Comparison of ENCODE assay signal across 7 cellular contexts in the genomic region with DNA sequence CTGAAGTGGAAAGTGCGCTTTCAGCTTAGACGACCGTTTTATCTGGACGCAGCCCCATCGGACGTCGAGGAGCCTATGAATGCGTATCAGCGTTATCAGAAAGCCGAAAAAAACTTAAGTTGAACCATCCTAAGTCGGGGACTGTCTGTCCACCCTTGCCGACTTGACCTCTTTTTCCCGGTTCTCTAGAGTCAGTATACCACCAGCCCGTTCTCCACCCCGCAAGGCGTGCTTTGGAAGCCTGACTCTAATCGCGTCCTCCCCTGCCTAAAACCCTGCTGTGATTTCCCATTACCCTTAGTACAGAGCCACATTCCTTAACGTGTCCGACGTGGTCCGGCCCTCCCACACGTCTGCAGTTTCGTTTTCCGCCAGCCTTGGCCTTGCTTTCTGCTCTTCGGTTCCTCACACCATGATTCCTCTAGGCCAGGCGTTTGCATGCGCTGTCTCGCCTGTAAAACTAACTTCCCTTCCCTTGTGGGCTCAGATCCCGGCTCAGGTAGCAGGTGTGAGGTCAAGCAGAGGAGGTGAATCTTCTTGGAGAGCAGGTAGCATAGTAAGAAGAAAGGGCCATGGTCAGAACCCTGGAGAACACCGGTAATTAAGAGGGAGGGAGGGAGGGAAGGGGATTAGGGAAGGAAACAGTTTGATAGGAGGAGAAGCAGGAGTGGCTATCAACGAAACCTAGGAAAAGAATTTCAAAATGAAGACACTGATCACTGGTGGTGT. TPM values are rescaled to one million over a fixed set of nuclear protein-coding genes. Genes with fewer than 3 reads are reported as not detected.
DNase-seq lines count a peak whose midpoint lies in the region; TF ChIP-seq lines count a peak whose summit lies in the region.
"Had no signal": no experiment of that assay in that cellular context is flagged by ENCODE, and none has a peak within 500 bp of the region (broad histone marks: within the 10 kb centered on the region; RNA-seq: fewer than 3 reads in every experiment).

No MANE protein-coding gene starts in this region.

- H3K4me1 ChIP-seq in BLaER1, result peaks cover 92% of the 10 kb centered on the region

- peak overlapping the region; percentile 75 for H3K4me3 Mint-ChIP-seq in MCF 10A (ENCODE audit: unreplicated experiment)

- CTCF ChIA-PET in MCF 10A (lab: Yijun Ruan, JAX), result interaction anchor here (0.6 to 2.1 kb wide), 4 partner anchors 10 to 377 kb away, joined by 4 to 8 read pairs (median 6); no protein-coding TSS in a partner anchor

- H3K36me3 ChIP-seq in BLaER1 (peaks cover 36% of the 10 kb centered on the region), neural cell (ENCODE audit: insufficient read depth, low read length) (no peaks in the 10 kb centered on the region)

- H2AFZ ChIP-seq in neural cell (ENCODE audit: low read depth, low read length), result peak overlapping the region; percentile 70

- peak overlapping the region; percentile 91 for H3K4me3 ChIP-seq in BLaER1
- H3K4me3 ChIP-seq in HL-60 (replicated peaks; ENCODE audit: insufficient read depth, low read length), result peak overlapping the region; percentile 97
- H3K4me3 ChIP-seq in neural cell (ENCODE audit: low read length), result peak overlapping the region; percentile 82

- H4K20me1 ChIP-seq in BLaER1 (peaks cover 47% of the 10 kb centered on the region), neural cell (ENCODE audit: insufficient read depth) (no peaks in the 10 kb centered on the region)

- H3K27ac ChIP-seq in BLaER1 (peak overlapping the region; percentile 94), HL-60 (replicated peaks) (peak overlapping the region; percentile 77), neural cell (ENCODE audit: low read length) (peak overlapping the region; percentile 73)

- H3K4me2 ChIP-seq in BLaER1 (peak overlapping the region; percentile 96), neural cell (ENCODE audit: low read length) (peak overlapping the region; percentile 74)

- intact Hi-C loops in MCF 10A (cut with micrococcal nuclease), result loop anchor here (2.0 kb wide), 1 partner anchor 159 kb away; a partner anchor contains a TSS

- TF ChIP-seq CTCF in HL-60 (IDR thresholded peaks at IDR 0.05; ENCODE audit: insufficient read depth, low read length) (no peak), MCF 10A (IDR thresholded peaks at IDR 0.05; ENCODE audit: unreplicated experiment) (no peak), neural cell (IDR thresholded peaks at IDR 0.05; ENCODE audit: poor library complexity, severe bottlenecking) (no peak)

- H3K36me3 Mint-ChIP-seq in MCF 10A (ENCODE audit: insufficient read depth, unreplicated experiment), result peaks cover 24% of the 10 kb centered on the region

- BruUV-seq in MCF 10A (replicated peaks; lab: Mats Ljungman, UMichigan), result TSS peak; percentile 70

- H3K4me1 Mint-ChIP-seq in MCF 10A (ENCODE audit: insufficient read depth, unreplicated experiment), result no peaks in the 10 kb centered on the region

- H3K9me3 ChIP-seq in BLaER1 (no peaks in the 10 kb centered on the region), neural cell (ENCODE audit: low read length) (no peaks in the 10 kb centered on the region)

- no peaks in the 10 kb centered on the region for H3K27me3 Mint-ChIP-seq in MCF 10A (ENCODE audit: insufficient read depth, unreplicated experiment)

- no peak for TF ChIP-seq EP300 in neural cell (conservative IDR thresholded peaks at IDR 0.05; ENCODE audit: poor library complexity, severe bottlenecking)

- DNase-seq in HL-60 (ENCODE audit: low read depth in 1 of 2, low spot score in 1 of 2) (peak in 1 of 2 experiments; percentile 56), MCF 10A (ENCODE audit: unreplicated experiment) (peak; percentile 30), DMS79 (lab: John Stamatoyannopoulos, UW) (no peak), NCI-H128 (lab: John Stamatoyannopoulos, UW; ENCODE audit: unreplicated experiment) (no peak)

- H3K27ac Mint-ChIP-seq in MCF 10A (ENCODE audit: low read depth, unreplicated experiment), result peak overlapping the region; percentile 82

- H3K27me3 ChIP-seq in BLaER1, result no peaks in the 10 kb centered on the region
- no peaks in the 10 kb centered on the region for H3K27me3 ChIP-seq in HL-60 (ENCODE audit: insufficient read depth, poor library complexity, severe bottlenecking)
- H3K27me3 ChIP-seq in neural cell (ENCODE audit: insufficient read depth, low read depth, low read length), result no peaks in the 10 kb centered on the region

- H3K9ac ChIP-seq in BLaER1 (peak overlapping the region; percentile 89), neural cell (ENCODE audit: low read length) (peak overlapping the region; percentile 89)

- no peaks in the 10 kb centered on the region for H3K9me3 Mint-ChIP-seq in MCF 10A (ENCODE audit: unreplicated experiment)

- H3K79me2 ChIP-seq in neural cell (replicated peaks; ENCODE audit: insufficient read depth, low read length), result peaks cover 16% of the 10 kb centered on the region

- no peak for TF ChIP-seq RAD21 in neural cell (conservative IDR thresholded peaks at IDR 0.05)

- H3K9me2 ChIP-seq in neural cell (ENCODE audit: insufficient read depth, low read length), result no peaks in the 10 kb centered on the region

- no peaks in the 10 kb centered on the region for H3F3A ChIP-seq in neural cell (ENCODE audit: insufficient read depth, low read length, poor library complexity, severe bottlenecking)

- POLR2A ChIA-PET in MCF 10A (lab: Yijun Ruan, JAX), result interaction anchor here (0.6 to 1.6 kb wide), 7 partner anchors 55 to 280 kb away, joined by 3 to 6 read pairs (median 4); a partner anchor contains a TSS

TF ChIP-seq in neural cell, 6 proteins besides CTCF, POLR2A, EP300 and RAD21:
- no peak for TF ChIP-seq TAF1 (IDR thresholded peaks at IDR 0.05; ENCODE audit: low read depth)
- TF ChIP-seq MXI1 (conservative IDR thresholded peaks at IDR 0.05; ENCODE audit: poor library complexity, severe bottlenecking), result no peak
- TF ChIP-seq, protein P1, sequence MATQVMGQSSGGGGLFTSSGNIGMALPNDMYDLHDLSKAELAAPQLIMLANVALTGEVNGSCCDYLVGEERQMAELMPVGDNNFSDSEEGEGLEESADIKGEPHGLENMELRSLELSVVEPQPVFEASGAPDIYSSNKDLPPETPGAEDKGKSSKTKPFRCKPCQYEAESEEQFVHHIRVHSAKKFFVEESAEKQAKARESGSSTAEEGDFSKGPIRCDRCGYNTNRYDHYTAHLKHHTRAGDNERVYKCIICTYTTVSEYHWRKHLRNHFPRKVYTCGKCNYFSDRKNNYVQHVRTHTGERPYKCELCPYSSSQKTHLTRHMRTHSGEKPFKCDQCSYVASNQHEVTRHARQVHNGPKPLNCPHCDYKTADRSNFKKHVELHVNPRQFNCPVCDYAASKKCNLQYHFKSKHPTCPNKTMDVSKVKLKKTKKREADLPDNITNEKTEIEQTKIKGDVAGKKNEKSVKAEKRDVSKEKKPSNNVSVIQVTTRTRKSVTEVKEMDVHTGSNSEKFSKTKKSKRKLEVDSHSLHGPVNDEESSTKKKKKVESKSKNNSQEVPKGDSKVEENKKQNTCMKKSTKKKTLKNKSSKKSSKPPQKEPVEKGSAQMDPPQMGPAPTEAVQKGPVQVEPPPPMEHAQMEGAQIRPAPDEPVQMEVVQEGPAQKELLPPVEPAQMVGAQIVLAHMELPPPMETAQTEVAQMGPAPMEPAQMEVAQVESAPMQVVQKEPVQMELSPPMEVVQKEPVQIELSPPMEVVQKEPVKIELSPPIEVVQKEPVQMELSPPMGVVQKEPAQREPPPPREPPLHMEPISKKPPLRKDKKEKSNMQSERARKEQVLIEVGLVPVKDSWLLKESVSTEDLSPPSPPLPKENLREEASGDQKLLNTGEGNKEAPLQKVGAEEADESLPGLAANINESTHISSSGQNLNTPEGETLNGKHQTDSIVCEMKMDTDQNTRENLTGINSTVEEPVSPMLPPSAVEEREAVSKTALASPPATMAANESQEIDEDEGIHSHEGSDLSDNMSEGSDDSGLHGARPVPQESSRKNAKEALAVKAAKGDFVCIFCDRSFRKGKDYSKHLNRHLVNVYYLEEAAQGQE (IDR thresholded peaks at IDR 0.05; ENCODE audit: borderline replicate concordance), result no peak
- TF ChIP-seq POLR2AphosphoS5 (IDR thresholded peaks at IDR 0.05), result no peak
- TF ChIP-seq SMC3 (conservative IDR thresholded peaks at IDR 0.05; ENCODE audit: poor library complexity), result no peak
- no peak for TF ChIP-seq EZH2 (IDR thresholded peaks at IDR 0.05; ENCODE audit: borderline replicate concordance, insufficient read depth, low read length, poor library complexity, severe bottlenecking)

RNA-seq across cellular contexts. Expression of a gene that starts 0.9 kb away (rescaled TPM):
- 24.8 and 26.4 TPM in 2 replicates for total RNA-seq in MCF 10A (2022)
- 66.7 and 71.5 TPM in 2 replicates for polyA plus RNA-seq in neural cell
- 26.2 and 26.8 TPM in 2 replicates for polyA minus RNA-seq in neural cell

RNA-seq across cellular contexts. Expression of a gene that starts 5.7 kb away (rescaled TPM):
- not detected in 2 replicates for total RNA-seq in MCF 10A (2022)
- 32.1 and 34.7 TPM in 2 replicates for polyA plus RNA-seq in neural cell
- polyA minus RNA-seq in neural cell, result 10.4 and 11.9 TPM in 2 replicates
- total RNA-seq: T-helper 2 cell treated with Interferon-gamma antibody and Interleukin-4, amounts not matched to agents 100 ng/mL and 5 ng/mL, for 36 hours had no signal

RNA-seq across cellular contexts. Expression of a gene that starts 35.5 kb away (rescaled TPM):
- total RNA-seq in MCF 10A (2022), result not detected in 2 replicates
- 0.98 TPM in 1 of 2 replicates, not detected in the other for polyA plus RNA-seq in neural cell
- polyA minus RNA-seq in neural cell, result not detected in 2 replicates
- total RNA-seq: T-helper 2 cell treated with Interferon-gamma antibody and Interleukin-4, amounts not matched to agents 100 ng/mL and 5 ng/mL, for 36 hours had no signal

RNA-seq across cellular contexts. Expression of a gene that starts 59.7 kb away (rescaled TPM):
- 72.8 and 75.5 TPM in 2 replicates for total RNA-seq in MCF 10A (2022)
- 236 and 278 TPM in 2 replicates for polyA plus RNA-seq in neural cell
- polyA minus RNA-seq in neural cell, result 76.0 and 81.1 TPM in 2 replicates
